In the genomic region with DNA sequence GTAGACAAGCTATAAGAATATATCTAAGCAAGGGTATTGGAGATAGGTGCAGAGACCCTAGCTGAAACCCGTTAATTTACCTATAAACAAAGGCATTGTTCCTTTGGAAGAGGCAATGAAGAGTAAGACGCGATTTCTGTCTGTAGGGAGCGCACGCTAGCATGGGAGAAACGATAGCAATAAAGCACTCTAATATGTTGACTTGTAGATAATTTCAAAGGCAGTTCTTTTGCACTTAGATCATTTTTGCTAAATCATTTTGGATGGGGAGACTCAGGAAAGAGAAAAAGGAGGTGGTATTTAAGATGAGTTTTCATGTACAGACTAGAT, we compare ENCODE assay signal across 8 cellular contexts. TPM values are rescaled to one million over a fixed set of nuclear protein-coding genes. Genes with fewer than 3 reads are reported as not detected.
A peak's percentile ranks its signal among the peaks of the same experiment; 100 is the strongest.
DNase-seq lines count a peak whose midpoint lies in the region; ATAC-seq and TF ChIP-seq lines count a peak whose summit lies in the region.

No MANE protein-coding gene starts in this region.

- no peak overlapping the region for H3K4me3 Mint-ChIP-seq in brain

- no peak overlapping the region for H4K8ac ChIP-seq in mesenchymal stem cell (ENCODE audit: low read length)

- H3K4me1 ChIP-seq in ACC112 (ENCODE audit: control insufficient read depth, insufficient read depth, low read length, unreplicated experiment) (peaks cover 17% of the 10 kb centered on the region), HEK293 (ENCODE audit: control insufficient read depth, insufficient read depth, low read length) (no peaks in the 10 kb centered on the region; the same call in 1 of the 2 replicates), mesenchymal stem cell (ENCODE audit: control insufficient read depth, insufficient read depth, low read depth, low read length) (no peaks in the 10 kb centered on the region)

- H3K4me1 Mint-ChIP-seq in brain, result peaks cover 9% of the 10 kb centered on the region

- no peak overlapping the region for H2BK120ac ChIP-seq in mesenchymal stem cell (ENCODE audit: low read depth, low read length)

- no peak overlapping the region for H3K14ac ChIP-seq in mesenchymal stem cell (ENCODE audit: low read length in 2 of 2)

- H3K9me3 ChIP-seq in HEK293 (ENCODE audit: control insufficient read depth, insufficient read depth, low read depth, low read length), result no peaks in the 10 kb centered on the region
- no peaks in the 10 kb centered on the region for H3K9me3 ChIP-seq in mesenchymal stem cell (ENCODE audit: control insufficient read depth, low read length)

- H3K79me1 ChIP-seq in mesenchymal stem cell (replicated peaks; ENCODE audit: low read length, poor library complexity, severe bottlenecking), result peaks cover 19% of the 10 kb centered on the region

- H3K36me3 ChIP-seq in ACC112 (ENCODE audit: insufficient read depth, low read length), result peaks cover 6% of the 10 kb centered on the region; the same call in 1 of the 2 replicates
- H3K36me3 ChIP-seq in HEK293 (ENCODE audit: control insufficient read depth in 2 of 2, insufficient read depth in 1 of 2, low read length in 2 of 2), result peaks cover 6 to 14% of the 10 kb centered on the region in 2 experiments
- no peaks in the 10 kb centered on the region for H3K36me3 ChIP-seq in mesenchymal stem cell (ENCODE audit: control insufficient read depth in 1 of 2, insufficient read depth in 2 of 2, low read depth in 1 of 2, low read length in 2 of 2)

- H3K27ac ChIP-seq in ACC112 (ENCODE audit: low read depth, low read length) (peak overlapping the region; percentile 23; the same call in 1 of the 2 replicates), HEK293 (ENCODE audit: extremely low read depth, low read depth, low read length) (no peak overlapping the region), mesenchymal stem cell (ENCODE audit: low read length, poor library complexity, severe bottlenecking) (no peak overlapping the region)

- no peaks in the 10 kb centered on the region for H3K9me3 Mint-ChIP-seq in brain

- H3K23ac ChIP-seq in mesenchymal stem cell (ENCODE audit: low read length in 2 of 2), result no peak overlapping the region

- no peak overlapping the region for H2BK15ac ChIP-seq in mesenchymal stem cell (ENCODE audit: low read depth, poor library complexity, severe bottlenecking)

- H3K18ac ChIP-seq in mesenchymal stem cell (ENCODE audit: low read depth in 1 of 2, low read length in 2 of 2), result no peak overlapping the region

- DNase-seq in mesenchymal stem cell, result peak; percentile 55
- DNase-seq in retina, result no peak
- DNase-seq in NCI-H510A (lab: John Stamatoyannopoulos, UW), result no peak

- POLR2A ChIA-PET in HEK293 (lab: Yijun Ruan, JAX), result interaction anchor here (1.9 kb wide), 1 partner anchor 12 kb away, joined by 36 read pairs; a partner anchor contains a TSS

- H3K36me3 Mint-ChIP-seq in brain, result no peaks in the 10 kb centered on the region

- ATAC-seq in HG02571 (IDR thresholded peaks at IDR 0.05; ENCODE audit: unreplicated experiment) (no peak), GM18519 (IDR thresholded peaks at IDR 0.05; ENCODE audit: low FRiP score, unreplicated experiment) (no peak)

- H3K4me3 ChIP-seq in ACC112 (ENCODE audit: low read depth, low read length) (peak overlapping the region; percentile 89), HEK293 (ENCODE audit: low read depth, low read length) (peak overlapping the region; percentile 59), mesenchymal stem cell (ENCODE audit: insufficient read depth in 1 of 2, low read depth in 1 of 2, low read length in 2 of 2) (peak overlapping the region in 1 of 2 experiments; percentile 88)

- no peak for TF ChIP-seq CTCF in HEK293 (tag by site-specific recombination; IDR thresholded peaks at IDR 0.05)
- TF ChIP-seq CTCF in brain (conservative IDR thresholded peaks at IDR 0.05), result peak; percentile 27 to 56

- H2BK12ac ChIP-seq in mesenchymal stem cell (ENCODE audit: low read length in 2 of 2), result no peak overlapping the region

- H2AFZ ChIP-seq in ACC112 (ENCODE audit: low read length, unreplicated experiment), result peak overlapping the region; percentile 80
- H2AFZ ChIP-seq in mesenchymal stem cell (ENCODE audit: low read depth, low read length), result no peak overlapping the region

- CTCF ChIA-PET in HEK293 (lab: Yijun Ruan, JAX), result interaction anchor here (0.7 to 2.2 kb wide), 8 partner anchors 11 to 213 kb away, joined by 3 to 17 read pairs (median 4); no protein-coding TSS in a partner anchor

- H4K91ac ChIP-seq in mesenchymal stem cell (ENCODE audit: low read length), result no peak overlapping the region

- whole genome bisulfite sequencing in mesenchymal stem cell, result 2% methylated on average over 6 of the region's 6 CpGs

- no peak overlapping the region for H3K27ac Mint-ChIP-seq in brain

- H2AK5ac ChIP-seq in mesenchymal stem cell (ENCODE audit: low read length, severe bottlenecking), result no peak overlapping the region

- H3K27me3 ChIP-seq in ACC112 (ENCODE audit: insufficient read depth, low read length) (no peaks in the 10 kb centered on the region), mesenchymal stem cell (ENCODE audit: control insufficient read depth in 1 of 2, insufficient read depth in 1 of 2, low read length in 2 of 2) (no peaks in the 10 kb centered on the region)

- H3K27me3 Mint-ChIP-seq in brain, result no peaks in the 10 kb centered on the region

- peak overlapping the region; percentile 92 for H3K4me2 ChIP-seq in mesenchymal stem cell (ENCODE audit: low read length, poor library complexity, severe bottlenecking)

- no peak overlapping the region for H3K4ac ChIP-seq in mesenchymal stem cell (ENCODE audit: low read depth in 1 of 2, low read length in 2 of 2)

- no peak overlapping the region for H2BK5ac ChIP-seq in mesenchymal stem cell (ENCODE audit: low read depth, low read length, poor library complexity, severe bottlenecking)

- H3K9ac ChIP-seq in mesenchymal stem cell (ENCODE audit: low read length), result peak overlapping the region; percentile 86

- peaks cover 17% of the 10 kb centered on the region for H3K79me2 ChIP-seq in ACC112 (ENCODE audit: control insufficient read depth, insufficient read depth, low read length, unreplicated experiment)

TF ChIP-seq in HEK293, 187 proteins besides CTCF, POLR2A, EP300 and RAD21:
- TF ChIP-seq ZNF654 (tag by site-specific recombination; IDR thresholded peaks at IDR 0.05; ENCODE audit: low read depth), result peak; percentile 1; the same call in 1 of the 2 replicates
- TF ChIP-seq, protein P1, sequence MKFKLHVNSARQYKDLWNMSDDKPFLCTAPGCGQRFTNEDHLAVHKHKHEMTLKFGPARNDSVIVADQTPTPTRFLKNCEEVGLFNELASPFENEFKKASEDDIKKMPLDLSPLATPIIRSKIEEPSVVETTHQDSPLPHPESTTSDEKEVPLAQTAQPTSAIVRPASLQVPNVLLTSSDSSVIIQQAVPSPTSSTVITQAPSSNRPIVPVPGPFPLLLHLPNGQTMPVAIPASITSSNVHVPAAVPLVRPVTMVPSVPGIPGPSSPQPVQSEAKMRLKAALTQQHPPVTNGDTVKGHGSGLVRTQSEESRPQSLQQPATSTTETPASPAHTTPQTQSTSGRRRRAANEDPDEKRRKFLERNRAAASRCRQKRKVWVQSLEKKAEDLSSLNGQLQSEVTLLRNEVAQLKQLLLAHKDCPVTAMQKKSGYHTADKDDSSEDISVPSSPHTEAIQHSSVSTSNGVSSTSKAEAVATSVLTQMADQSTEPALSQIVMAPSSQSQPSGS (tag by site-specific recombination; IDR thresholded peaks at IDR 0.05; ENCODE audit: low read depth), result no peak
- TF ChIP-seq, protein P2, sequence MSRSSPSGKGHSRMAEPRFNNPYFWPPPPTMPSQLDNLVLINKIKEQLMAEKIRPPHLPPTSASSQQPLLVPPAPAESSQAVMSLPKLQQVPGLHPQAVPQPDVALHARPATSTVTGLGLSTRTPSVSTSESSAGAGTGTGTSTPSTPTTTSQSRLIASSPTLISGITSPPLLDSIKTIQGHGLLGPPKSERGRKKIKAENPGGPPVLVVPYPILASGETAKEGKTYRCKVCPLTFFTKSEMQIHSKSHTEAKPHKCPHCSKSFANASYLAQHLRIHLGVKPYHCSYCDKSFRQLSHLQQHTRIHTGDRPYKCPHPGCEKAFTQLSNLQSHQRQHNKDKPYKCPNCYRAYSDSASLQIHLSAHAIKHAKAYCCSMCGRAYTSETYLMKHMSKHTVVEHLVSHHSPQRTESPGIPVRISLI (tag by site-specific recombination; IDR thresholded peaks at IDR 0.05), result 0 out of 2 replicates have a peak, but pooled peaks have one; percentile 11

RNA-seq across cellular contexts. Expression of a gene that starts 0.6 kb away (rescaled TPM):
- 11.3 TPM for polyA plus RNA-seq in brain (ENCODE audit: insufficient read depth, low read depth, low replicate concordance)
- polyA plus RNA-seq in mesenchymal stem cell (2013, experiment 1 of 2), result 4.8 TPM
- 6.6 TPM for polyA plus RNA-seq in mesenchymal stem cell (2013, experiment 2 of 2)

RNA-seq across cellular contexts. Expression of a gene that starts 13.0 kb away (rescaled TPM):
- polyA plus RNA-seq in brain (ENCODE audit: insufficient read depth, low read depth, low replicate concordance), result 9.5 TPM
- 30.0 TPM for polyA plus RNA-seq in mesenchymal stem cell (2013, experiment 1 of 2)
- polyA plus RNA-seq in mesenchymal stem cell (2013, experiment 2 of 2), result 26.8 TPM

RNA-seq across cellular contexts. Expression of a gene that starts 57.6 kb away (rescaled TPM):
- 6.9 TPM for polyA plus RNA-seq in brain (ENCODE audit: insufficient read depth, low read depth, low replicate concordance)
- 3.1 TPM for polyA plus RNA-seq in mesenchymal stem cell (2013, experiment 1 of 2)
- 3.2 TPM for polyA plus RNA-seq in mesenchymal stem cell (2013, experiment 2 of 2)
